Comparison of ENCODE assay signal across 23 cellular contexts in the genomic region with DNA sequence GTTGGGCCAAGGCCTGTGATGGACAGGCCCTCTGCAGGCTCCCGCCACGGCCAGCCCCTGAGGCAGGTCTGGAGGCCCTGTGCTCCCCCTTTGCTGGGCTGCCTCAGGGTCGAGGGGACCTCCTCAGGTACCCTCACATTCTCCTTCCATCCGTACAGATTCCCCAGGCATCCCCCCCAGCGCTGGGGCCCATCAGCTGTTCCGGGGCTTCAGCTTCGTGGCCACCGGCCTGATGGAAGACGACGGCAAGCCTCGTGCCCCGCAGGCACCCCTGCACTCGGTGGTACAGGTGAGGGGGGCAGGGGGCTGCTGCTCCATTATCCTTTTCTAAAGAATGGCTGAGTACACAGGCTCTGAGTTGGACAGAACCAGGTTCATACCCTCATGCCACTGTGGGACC. TPM values are rescaled to one million over a fixed set of nuclear protein-coding genes. Genes with fewer than 3 reads are reported as not detected.
DNase-seq lines count a peak whose midpoint lies in the region; ATAC-seq and TF ChIP-seq lines count a peak whose summit lies in the region.
"Had no signal": no experiment of that assay in that cellular context is flagged by ENCODE, and none has a peak within 500 bp of the region (broad histone marks: within the 10 kb centered on the region; RNA-seq: fewer than 3 reads in every experiment).

No MANE protein-coding gene starts in this region.

- H3K27me3 Mint-ChIP-seq in natural killer cell (ENCODE audit: low read depth in 2 of 2) (no peaks in the 10 kb centered on the region), nephron progenitor cell (ENCODE audit: low read depth, poor library complexity) (peaks cover 2% of the 10 kb centered on the region)
- no peaks in the 10 kb centered on the region for H3K27me3 Mint-ChIP-seq in natural killer cell treated with Interleukin-12 subunit alpha and Interleukin-12 subunit beta and Interleukin-15 and Interleukin-18, amount 100 ng/mL, for 72 hours
- H3K27me3 Mint-ChIP-seq in activated CD4-positive, alpha-beta memory T cell treated with anti-CD3 and anti-CD28 coated beads for 36 hours = no peaks in the 10 kb centered on the region

- H3K4me3 Mint-ChIP-seq in natural killer cell (no peak overlapping the region), nephron progenitor cell (no peak overlapping the region)
- H3K4me3 Mint-ChIP-seq in natural killer cell treated with Interleukin-12 subunit alpha and Interleukin-12 subunit beta and Interleukin-15 and Interleukin-18, amount 100 ng/mL, for 72 hours = no peak overlapping the region
- H3K4me3 Mint-ChIP-seq in activated CD4-positive, alpha-beta memory T cell treated with anti-CD3 and anti-CD28 coated beads for 36 hours = no peak overlapping the region
- H3K4me3 Mint-ChIP-seq: CD8-positive, alpha-beta T cell; HFFc6 had no signal

- CTCF ChIA-PET in activated CD4-positive, alpha-beta memory T cell treated with anti-CD3 and anti-CD28 coated beads for 36 hours (lab: Charles Lee) = interaction anchor here (1.4 kb wide), 1 partner anchor 58 kb away, joined by 7 read pairs; no protein-coding TSS in a partner anchor

- intact Hi-C loops in natural killer cell (cut with micrococcal nuclease) = no loop called here
- intact Hi-C loops in activated CD4-positive, alpha-beta memory T cell treated with anti-CD3 and anti-CD28 coated beads for 36 hours (cut with micrococcal nuclease) = no loop called here

- H3K36me3 Mint-ChIP-seq in natural killer cell (peaks cover 7% of the 10 kb centered on the region), nephron progenitor cell (ENCODE audit: low read depth) (peaks cover 22% of the 10 kb centered on the region)
- peaks cover 22% of the 10 kb centered on the region for H3K36me3 Mint-ChIP-seq in natural killer cell treated with Interleukin-12 subunit alpha and Interleukin-12 subunit beta and Interleukin-15 and Interleukin-18, amount 100 ng/mL, for 72 hours
- H3K36me3 Mint-ChIP-seq in activated CD4-positive, alpha-beta memory T cell treated with anti-CD3 and anti-CD28 coated beads for 36 hours = peaks cover 65% of the 10 kb centered on the region

- POLR2A ChIA-PET in activated CD4-positive, alpha-beta memory T cell treated with anti-CD3 and anti-CD28 coated beads for 36 hours (lab: Charles Lee) = interaction anchor here (0.8 kb wide), 1 partner anchor 22 kb away, joined by 3 read pairs; no protein-coding TSS in a partner anchor

- H3K27ac ChIP-seq in angular gyrus (ENCODE audit: low read depth, low read length) = peak overlapping the region; percentile 19
- H3K27ac ChIP-seq: A549, KMS-11, PC-9, SJSA1 had no signal

- DNase-seq in natural killer cell (no peak), nephron progenitor cell (no peak), hippocampal formation (lab: John Stamatoyannopoulos, UW) (no peak), A172 (ENCODE audit: low spot score) (no peak)
- no peak for DNase-seq in natural killer cell treated with Interleukin-12 subunit alpha and Interleukin-12 subunit beta and Interleukin-15 and Interleukin-18, amount 100 ng/mL, for 72 hours (ENCODE audit: low spot score)
- DNase-seq in activated CD4-positive, alpha-beta memory T cell treated with anti-CD3 and anti-CD28 coated beads for 36 hours = no peak
- DNase-seq: AML-193; C1 segment of cervical spinal cord; Caco-2; CD8-positive, alpha-beta T cell; GOT3; HFFc6; IMR-90; MM.1S; NCI-H2029 treated with DMSO at 0.1 percent for 48 hours; NCI-H446 treated with DMSO at 0.1 percent for 48 hours; NCI-H526 treated with DMSO at 0.1 percent for 48 hours; PC-9; Right ventricle myocardium superior had no signal

- H3K4me1 Mint-ChIP-seq in natural killer cell (peaks cover 8 to 26% of the 10 kb centered on the region in 2 donors), nephron progenitor cell (peaks cover 10% of the 10 kb centered on the region)
- peaks cover 32 to 38% of the 10 kb centered on the region in 2 donors for H3K4me1 Mint-ChIP-seq in natural killer cell treated with Interleukin-12 subunit alpha and Interleukin-12 subunit beta and Interleukin-15 and Interleukin-18, amount 100 ng/mL, for 72 hours (ENCODE audit: low read depth in 2 of 2)
- peaks cover 13% of the 10 kb centered on the region for H3K4me1 Mint-ChIP-seq in activated CD4-positive, alpha-beta memory T cell treated with anti-CD3 and anti-CD28 coated beads for 36 hours (ENCODE audit: low read depth)

- H3K9me3 Mint-ChIP-seq in natural killer cell = no peaks in the 10 kb centered on the region
- H3K9me3 Mint-ChIP-seq in natural killer cell treated with Interleukin-12 subunit alpha and Interleukin-12 subunit beta and Interleukin-15 and Interleukin-18, amount 100 ng/mL, for 72 hours = no peaks in the 10 kb centered on the region
- H3K9me3 Mint-ChIP-seq in nephron progenitor cell = no peaks in the 10 kb centered on the region
- no peaks in the 10 kb centered on the region for H3K9me3 Mint-ChIP-seq in activated CD4-positive, alpha-beta memory T cell treated with anti-CD3 and anti-CD28 coated beads for 36 hours
- H3K9me3 Mint-ChIP-seq: CD8-positive, alpha-beta T cell; HFFc6 had no signal

- H3K27ac Mint-ChIP-seq in natural killer cell (peak overlapping the region; percentile 64 to 78), nephron progenitor cell (peak overlapping the region; percentile 6)
- H3K27ac Mint-ChIP-seq in natural killer cell treated with Interleukin-12 subunit alpha and Interleukin-12 subunit beta and Interleukin-15 and Interleukin-18, amount 100 ng/mL, for 72 hours = no peak overlapping the region
- H3K27ac Mint-ChIP-seq in activated CD4-positive, alpha-beta memory T cell treated with anti-CD3 and anti-CD28 coated beads for 36 hours = no peak overlapping the region
- H3K27ac Mint-ChIP-seq: HFFc6 had no signal

- no peak for ATAC-seq in natural killer cell
- no peak for ATAC-seq in natural killer cell treated with Interleukin-12 subunit alpha and Interleukin-12 subunit beta and Interleukin-15 and Interleukin-18, amount 100 ng/mL, for 72 hours
- ATAC-seq: A549; CD8-positive, alpha-beta T cell had no signal

- TF ChIP-seq CTCF in natural killer cell (IDR thresholded peaks at IDR 0.05) = no peak
- no peak for TF ChIP-seq CTCF in nephron progenitor cell (IDR thresholded peaks at IDR 0.05)

RNA-seq across cellular contexts. Expression of gene RPS6KA1, which starts 29.1 kb away (rescaled TPM):
- total RNA-seq in natural killer cell = 100 to 1,000 TPM; 191 to 226 (median 215) TPM
- total RNA-seq in natural killer cell treated with Interleukin-12 subunit alpha and Interleukin-12 subunit beta and Interleukin-15 and Interleukin-18, amount 100 ng/mL, for 72 hours = 100 to 1,000 TPM; 324 to 369 TPM
- 14.6 and 22.2 TPM in 2 replicates for total RNA-seq in A172 (2014; rRNA removed; shearing (Covaris generic))
- total RNA-seq in activated CD4-positive, alpha-beta memory T cell treated with anti-CD3 and anti-CD28 coated beads for 36 hours = 100 to 1,000 TPM; 109 to 112 TPM

Comparison
In these comparisons a context has a peak if more than half of its experiments do, and no peak if none do; other contexts are left out.
1. H3K27ac Mint-ChIP-seq: peak in natural killer cell (2 of 2) and nephron progenitor cell (single experiment); none in natural killer cell treated with Interleukin-12 subunit alpha and Interleukin-12 subunit beta and Interleukin-15 and Interleukin-18, amount 100 ng/mL, for 72 hours (0 of 2) and activated CD4-positive, alpha-beta memory T cell treated with anti-CD3 and anti-CD28 coated beads for 36 hours (single experiment).